31 cellular contexts compared by ENCODE assay signal in the genomic region with DNA sequence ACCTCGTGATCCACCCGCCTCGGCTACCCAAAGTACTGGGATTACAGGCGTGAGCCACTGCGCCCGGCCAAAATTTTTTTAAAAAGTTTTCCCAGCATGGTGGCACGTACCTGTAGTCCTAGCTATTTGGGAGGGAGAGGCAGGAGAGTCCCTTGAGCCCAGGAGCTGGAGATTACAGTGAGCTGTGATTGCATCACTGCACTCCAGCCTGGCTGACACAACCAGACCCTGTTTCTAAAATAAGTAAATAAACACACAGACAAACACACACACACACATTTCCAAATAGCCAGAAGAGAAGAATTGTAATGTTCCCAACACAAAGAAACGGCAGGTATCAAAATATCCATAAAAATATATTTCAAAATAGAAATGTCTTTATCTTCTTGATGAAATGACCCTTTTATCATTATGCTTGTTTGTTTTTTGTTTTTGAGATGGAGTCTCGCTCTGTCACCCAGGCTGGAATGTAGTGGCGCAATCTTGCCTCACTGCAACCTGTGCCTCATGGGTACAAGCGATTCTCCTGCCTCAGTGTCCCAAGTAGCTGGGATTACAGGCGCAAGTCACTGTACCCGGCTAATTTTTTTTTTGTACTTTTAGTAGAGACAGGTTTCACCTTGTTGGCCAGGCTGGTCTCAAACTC. TPM values are rescaled to one million over a fixed set of nuclear protein-coding genes. Genes with fewer than 3 reads are reported as not detected.
DNase-seq lines count a peak whose midpoint lies in the region; ATAC-seq, FAIRE-seq and TF ChIP-seq lines count a peak whose summit lies in the region.
"Had no signal": no experiment of that assay in that cellular context is flagged by ENCODE, and none has a peak within 500 bp of the region (broad histone marks: within the 10 kb centered on the region; RNA-seq: fewer than 3 reads in every experiment).

No MANE protein-coding gene starts in this region.

- no peak overlapping the region for H3K14ac ChIP-seq in H1 (ENCODE audit: insufficient read length)

- H4K20me1 ChIP-seq in PC-9 (ENCODE audit: insufficient read depth), result no peaks in the 10 kb centered on the region
- H4K20me1 ChIP-seq in H1 (replicated peaks in 1 of 2; ENCODE audit: control insufficient read depth in 1 of 2, insufficient read depth in 2 of 2, low read length in 2 of 2), result no peaks in the 10 kb centered on the region
- no peaks in the 10 kb centered on the region for H4K20me1 ChIP-seq in GM23248 (ENCODE audit: insufficient read depth)

- no peak overlapping the region for H3K23ac ChIP-seq in H1 (ENCODE audit: insufficient read length)

- no peak overlapping the region for H3K4ac ChIP-seq in H1 (replicated peaks; ENCODE audit: insufficient read length, low read depth, low read length)

- H3K9ac ChIP-seq in H1 (replicated peaks in 1 of 4; ENCODE audit: extremely low read depth in 1 of 4, low read depth in 3 of 4, low read length in 3 of 4) (no peak overlapping the region), liver (ENCODE audit: low read depth in 1 of 2, low read length in 2 of 2) (no peak overlapping the region), GM23248 (no peak overlapping the region)

- CTCF ChIA-PET in PC-9 (lab: Charles Lee) (no interaction called here), H1 (lab: Charles Lee; ENCODE audit: partially characterized antibody) (interaction anchor here (0.6 to 58.4 kb wide), 5 partner anchors 9 to 46 kb away, joined by 3 to 1769 read pairs (median 4); no protein-coding TSS in a partner anchor)

- no peak for TF ChIP-seq RAD21 in H1 (IDR thresholded peaks at IDR 0.05 in 1 of 2, conservative IDR thresholded peaks at IDR 0.05 in 1 of 2; ENCODE audit: low read depth in 2 of 2, low read length in 2 of 2)
- TF ChIP-seq RAD21 in liver (IDR thresholded peaks at IDR 0.05), result peak in 1 of 2 donors; percentile 29

- H3K56ac ChIP-seq in H1 (replicated peaks; ENCODE audit: insufficient read length, low read depth, low read length), result no peak overlapping the region

- no peak for TF ChIP-seq EP300 in H1 (IDR thresholded peaks at IDR 0.05; ENCODE audit: borderline replicate concordance in 1 of 2, low read depth in 2 of 2, low read length in 2 of 2)

- H4K91ac ChIP-seq in H1 (replicated peaks; ENCODE audit: insufficient read length, low read length), result no peak overlapping the region

- DNase-seq in PC-9 (peak in 1 of 2 experiments; percentile 35), H1 (ENCODE audit: low read depth in 1 of 2, low spot score in 2 of 2) (no peak), left colon (no peak), GM23248 (no peak)
- DNase-seq: ACHN; BE2C; Calu3; DND-41; KBM-7; MG63; NCI-H1105 treated with DMSO at 0.1 percent for 48 hours; NCI-H146; NCI-H1930; NCI-H446; NCI-H524 treated with DMSO at 0.1 percent for 48 hours; NCI-H82; NK-92 treated with Interleukin-12 subunit alpha and Interleukin-12 subunit beta, amount 100 ng/mL, for 24 hours; PC-3; SJCRH30 had no signal

- ATAC-seq in GM21528 (IDR thresholded peaks at IDR 0.05; ENCODE audit: low FRiP score, unreplicated experiment) (no peak), GM18498 (IDR thresholded peaks at IDR 0.05; ENCODE audit: unreplicated experiment) (no peak), left colon (no peak)
- ATAC-seq: HCT116, PC-3, Right ventricle myocardium inferior, SK-N-SH treated with all-trans-retinoic acid at 6 μM for 48 hours had no signal

- no peak overlapping the region for H4K5ac ChIP-seq in H1 (ENCODE audit: insufficient read length, low read depth, low read length)

- intact Hi-C loops in PC-9 (cut with micrococcal nuclease; ENCODE audit: unreplicated experiment), result no loop called here
- intact Hi-C loops in left colon (cut with DNase I, micrococcal nuclease), result no loop called here

- H3K27me3 ChIP-seq in PC-9 (ENCODE audit: insufficient read depth, low read depth) (no peaks in the 10 kb centered on the region), H1 (replicated peaks in 1 of 4; ENCODE audit: control insufficient read depth in 3 of 4, extremely low read depth in 1 of 4, insufficient read depth in 3 of 4, low read length in 3 of 4) (peaks cover 0 to 12% (median 11%) of the 10 kb centered on the region in 4 experiments; a peak in 6 of 7 replicates), liver (ENCODE audit: control insufficient read depth in 4 of 4, insufficient read depth in 4 of 4, low read length in 3 of 4) (peaks cover 0 to 3% (median 0%) of the 10 kb centered on the region in 4 donors), GM23248 (replicated peaks; ENCODE audit: insufficient read depth) (peaks cover 15% of the 10 kb centered on the region)
- H3K27me3 ChIP-seq: SJCRH30 had no signal

- H2BK20ac ChIP-seq in H1 (ENCODE audit: low read length), result no peak overlapping the region

- 91% methylated on average over 13 of the region's 13 CpGs; no CpG with 5 or more reads in 1 of the 2 experiments for WGBS in H1 (ENCODE audit: extremely low coverage in 1 of 2, insufficient coverage in 1 of 2, insufficient read length in 1 of 2, insufficient replicate concordance in 2 of 2, low coverage in 1 of 2, low lambda C conversion rate in 2 of 2, missing lambda C conversion rate in 1 of 2), 2 experiments
- WGBS in liver, result 67% methylated on average over 13 of the region's 13 CpGs
- 69 to 73% methylated on average over 13 of the region's 13 CpGs for WGBS in GM23248 (ENCODE audit: low coverage in 1 of 2, low lambda C conversion rate in 2 of 2, missing lambda C conversion rate in 2 of 2), 2 experiments

- POLR2A ChIA-PET in PC-9 (lab: Charles Lee; ENCODE audit: unreplicated experiment) (no interaction called here), H1 (lab: Charles Lee; ENCODE audit: partially characterized antibody) (interaction anchor here (1.2 kb wide), 1 partner anchor 16 kb away, joined by 3 read pairs; no protein-coding TSS in a partner anchor)

- H2BK120ac ChIP-seq in H1 (replicated peaks; ENCODE audit: low read depth, low read length), result no peak overlapping the region

- no TSS peak for BruUV-seq in PC-9 (replicated peaks; lab: Mats Ljungman, UMichigan)

- H3K36me3 ChIP-seq in PC-9 (ENCODE audit: low read depth) (no peaks in the 10 kb centered on the region), H1 (ENCODE audit: control insufficient read depth in 2 of 4, insufficient read depth in 4 of 4, low read length in 3 of 4) (no peaks in the 10 kb centered on the region), liver (ENCODE audit: control insufficient read depth in 4 of 4, insufficient read depth in 3 of 4, low read depth in 1 of 4, low read length in 3 of 4) (no peaks in the 10 kb centered on the region), GM23248 (ENCODE audit: low read depth) (no peaks in the 10 kb centered on the region)
- H3K36me3 ChIP-seq: BE2C, MG63, SJCRH30 had no signal

- H3K27ac ChIP-seq in PC-9, result no peak overlapping the region
- no peak overlapping the region for H3K27ac ChIP-seq in H1 (ENCODE audit: low read depth, low read length)
- H3K27ac ChIP-seq in liver (ENCODE audit: low read depth in 1 of 2, low read length in 2 of 2), result no peak overlapping the region
- H3K27ac ChIP-seq in GM23248, result no peak overlapping the region
- H3K27ac ChIP-seq: SJCRH30 had no signal

- H3F3A ChIP-seq in PC-9 (ENCODE audit: insufficient read depth, low read depth) (peaks cover 19% of the 10 kb centered on the region), GM23248 (ENCODE audit: insufficient read depth) (no peaks in the 10 kb centered on the region)

- no peak overlapping the region for H2BK12ac ChIP-seq in H1 (ENCODE audit: low read depth, low read length)

- H3K9me3 ChIP-seq in PC-9 (ENCODE audit: insufficient read depth, low read depth) (no peaks in the 10 kb centered on the region), H1 (ENCODE audit: insufficient read depth in 2 of 2, low read depth in 1 of 2, low read length in 1 of 2) (no peaks in the 10 kb centered on the region), liver (ENCODE audit: control insufficient read depth in 4 of 4, low read length in 3 of 4) (no peaks in the 10 kb centered on the region), GM23248 (ENCODE audit: low read depth) (no peaks in the 10 kb centered on the region)
- H3K9me3 ChIP-seq: BE2C, MG63, SJCRH30 had no signal

- no peaks in the 10 kb centered on the region for H3K9me2 ChIP-seq in PC-9 (ENCODE audit: insufficient read depth)
- no peaks in the 10 kb centered on the region for H3K9me2 ChIP-seq in GM23248 (ENCODE audit: insufficient read depth)

- H3K79me2 ChIP-seq in PC-9 (ENCODE audit: low read depth) (no peaks in the 10 kb centered on the region), H1 (ENCODE audit: control insufficient read depth in 1 of 2, insufficient read depth in 2 of 2, low read length in 2 of 2) (no peaks in the 10 kb centered on the region), GM23248 (ENCODE audit: insufficient read depth) (no peaks in the 10 kb centered on the region)

- H3K4me3 ChIP-seq in PC-9 (no peak overlapping the region), H1 (ENCODE audit: extremely low read depth in 1 of 4, insufficient read depth in 2 of 4, low read depth in 3 of 4, low read length in 4 of 4) (no peak overlapping the region), liver (ENCODE audit: low read depth in 1 of 3, low read length in 3 of 3) (no peak overlapping the region), GM23248 (no peak overlapping the region)
- H3K4me3 ChIP-seq: MG63, SJCRH30 had no signal

- no peak overlapping the region for H2AK5ac ChIP-seq in H1 (ENCODE audit: low read depth, low read length)

- H3K23me2 ChIP-seq in H1 (ENCODE audit: low read depth, low read length), result no peaks in the 10 kb centered on the region

- TF ChIP-seq CTCF in PC-9 (conservative IDR thresholded peaks at IDR 0.05) (no peak), H1 (IDR thresholded peaks at IDR 0.05; ENCODE audit: control extremely low read depth in 1 of 3, insufficient read depth in 1 of 3, low read depth in 1 of 3, low read length in 3 of 3) (no peak), liver (IDR thresholded peaks at IDR 0.05; ENCODE audit: low read depth, low read length, missing input control) (no peak)

- no peak for FAIRE-seq in H1 (lab: Jason Lieb, UNC)
- FAIRE-seq: GM18507 had no signal

- TF ChIP-seq POLR2A in H1 (IDR thresholded peaks at IDR 0.05; ENCODE audit: control extremely low read depth in 1 of 2, low read depth in 2 of 2, low read length in 2 of 2), result no peak

- no peak overlapping the region for H3K18ac ChIP-seq in H1 (ENCODE audit: extremely low read depth, low read length)

- no peak overlapping the region for H2BK5ac ChIP-seq in H1 (ENCODE audit: low read depth, low read length)

- H3K79me1 ChIP-seq in H1 (ENCODE audit: low read depth, low read length), result no peaks in the 10 kb centered on the region

- in situ Hi-C loops in GM23248 (cut with MboI), result no loop called here

- H2AFZ ChIP-seq in PC-9 (no peak overlapping the region), H1 (ENCODE audit: low read length) (no peak overlapping the region), GM23248 (no peak overlapping the region)

- H3K4me2 ChIP-seq in PC-9, result peak overlapping the region; percentile 13; the same call in 1 of the 2 replicates
- H3K4me2 ChIP-seq in H1 (ENCODE audit: insufficient read depth in 1 of 2, low read depth in 2 of 2, low read length in 2 of 2), result no peak overlapping the region
- no peak overlapping the region for H3K4me2 ChIP-seq in GM23248 (ENCODE audit: unreplicated experiment)

- H3K4me1 ChIP-seq in PC-9 (replicated peaks; ENCODE audit: insufficient read depth) (peaks cover 28% of the 10 kb centered on the region), H1 (replicated peaks in 1 of 4; ENCODE audit: control insufficient read depth in 3 of 4, insufficient read depth in 4 of 4, low read length in 3 of 4) (peaks cover 2 to 6% (median 3%) of the 10 kb centered on the region in 4 experiments; a peak in 5 of 7 replicates), liver (ENCODE audit: control insufficient read depth in 4 of 4, insufficient read depth in 4 of 4, low read length in 3 of 4) (peaks cover 2 to 11% (median 9%) of the 10 kb centered on the region in 4 donors), GM23248 (ENCODE audit: insufficient read depth) (0 out of 2 replicates have a peak, but pooled peaks cover 5% of the 10 kb centered on the region)
- H3K4me1 ChIP-seq: BE2C had no signal

- no peak overlapping the region for H2BK15ac ChIP-seq in H1 (ENCODE audit: low read length)

- H4K8ac ChIP-seq in H1 (ENCODE audit: extremely low read depth, insufficient read depth, low read length), result no peak overlapping the region

RNA-seq across cellular contexts. Expression of a gene that starts 9.3 kb away (rescaled TPM):
- 2.1 and 4.2 TPM in 2 replicates for total RNA-seq in PC-9 (2021)
- total RNA-seq in H1 (2021; fragmentation: NEBNext Ultra II Directional; extraction: Animal tissue kit (Norgen Biotek cat#: 25700)), result 0.15 and 0.36 TPM in 2 replicates
- 0.53 and 0.86 TPM in 2 replicates for polyA plus RNA-seq in H1 (2011; rRNA removed)
- 0.78 TPM for polyA plus RNA-seq in H1 (2011; cell fraction: cytosol; rRNA removed)
- 1.2 TPM for polyA plus RNA-seq in H1 (2011; cell fraction: nucleus; rRNA removed)
- polyA plus RNA-seq in H1 (2012, experiment 1 of 2), result 0.29 to 0.70 TPM (median 0.55 TPM) in 4 replicates
- 0.18 TPM for polyA plus RNA-seq in H1 (2012, experiment 2 of 2)
- 0.93 TPM for polyA plus RNA-seq in H1 (2013, experiment 1 of 2)
- polyA plus RNA-seq in H1 (2013, experiment 2 of 2), result 1.2 TPM
- polyA minus RNA-seq in H1 (2011; rRNA and poly(A)+ RNA removed), result 0.41 and 1.3 TPM in 2 replicates
- polyA minus RNA-seq in H1 (2011; cell fraction: cytosol; rRNA and poly(A)+ RNA removed), result not detected
- polyA minus RNA-seq in H1 (2011; cell fraction: nucleus; rRNA and poly(A)+ RNA removed), result 0.70 TPM
- total RNA-seq in liver, result not detected
- polyA plus RNA-seq in liver, result under 1 TPM in 1 of 2 donors, not detected in 1; 0.10 TPM
- total RNA-seq in left colon, result 10 to 100 TPM; 29.4 to 34.0 TPM
- total RNA-seq in GM23248 (2014; rRNA removed; shearing (Covaris generic)), result not detected in 2 replicates
- polyA plus RNA-seq in GM23248 (2016; fragmentation: Nextera tagmentation; extraction: Ambion mirVana), result not detected in 2 replicates
- total RNA-seq: Calu3, H4, HT-29, LHCN-M2, Right ventricle myocardium inferior, SJCRH30 had no signal
- polyA plus RNA-seq: CD14-positive monocyte had no signal

RNA-seq across cellular contexts. Expression of a gene that starts 14.2 kb away (rescaled TPM):
- total RNA-seq in PC-9 (2021) (18.6 and 32.3 TPM in 2 replicates), liver (10 to 100 TPM; 61.5 to 66.1 TPM), left colon (100 to 1,000 TPM; 100 to 152 TPM)
- total RNA-seq in H1 (2021; fragmentation: NEBNext Ultra II Directional; extraction: Animal tissue kit (Norgen Biotek cat#: 25700)), result 14.8 and 16.3 TPM in 2 replicates
- polyA plus RNA-seq in H1 (2011; rRNA removed) (5.2 and 13.4 TPM in 2 replicates), liver (100 to 1,000 TPM in 1 of 2 donors, 10 to 100 TPM in 1; 70.3 to 103 TPM), GM23248 (2016; fragmentation: Nextera tagmentation; extraction: Ambion mirVana) (not detected in 2 replicates)
- polyA plus RNA-seq in H1 (2011; cell fraction: cytosol; rRNA removed), result 9.6 TPM
- polyA plus RNA-seq in H1 (2011; cell fraction: nucleus; rRNA removed), result 22.5 TPM
- 6.8 to 15.9 TPM (median 13.7 TPM) in 4 replicates for polyA plus RNA-seq in H1 (2012, experiment 1 of 2)
- 10.4 TPM for polyA plus RNA-seq in H1 (2012, experiment 2 of 2)
- polyA plus RNA-seq in H1 (2013, experiment 1 of 2), result 14.0 TPM
- polyA plus RNA-seq in H1 (2013, experiment 2 of 2), result 14.1 TPM
- polyA minus RNA-seq in H1 (2011; rRNA and poly(A)+ RNA removed), result 2.7 and 2.8 TPM in 2 replicates
- 11.9 TPM for polyA minus RNA-seq in H1 (2011; cell fraction: cytosol; rRNA and poly(A)+ RNA removed)
- 8.3 TPM for polyA minus RNA-seq in H1 (2011; cell fraction: nucleus; rRNA and poly(A)+ RNA removed)
- total RNA-seq in GM23248 (2014; rRNA removed; shearing (Covaris generic)), result not detected in 2 replicates
- total RNA-seq: H4, LHCN-M2, RPMI7951 had no signal
- polyA plus RNA-seq: CD14-positive monocyte had no signal

RNA-seq across cellular contexts. Expression of a gene that starts 16.8 kb away (rescaled TPM):
- 62.2 and 70.2 TPM in 2 replicates for total RNA-seq in PC-9 (2021)
- 150 and 151 TPM in 2 replicates for total RNA-seq in H1 (2021; fragmentation: NEBNext Ultra II Directional; extraction: Animal tissue kit (Norgen Biotek cat#: 25700))
- polyA plus RNA-seq in H1 (2011; rRNA removed), result 214 and 263 TPM in 2 replicates
- polyA plus RNA-seq in H1 (2011; cell fraction: cytosol; rRNA removed), result 194 TPM
- 168 TPM for polyA plus RNA-seq in H1 (2011; cell fraction: nucleus; rRNA removed)
- polyA plus RNA-seq in H1 (2012, experiment 1 of 2), result 126 to 192 TPM (median 179 TPM) in 4 replicates
- 213 TPM for polyA plus RNA-seq in H1 (2012, experiment 2 of 2)
- 128 TPM for polyA plus RNA-seq in H1 (2013, experiment 1 of 2)
- polyA plus RNA-seq in H1 (2013, experiment 2 of 2), result 131 TPM
- polyA minus RNA-seq in H1 (2011; rRNA and poly(A)+ RNA removed), result 103 and 119 TPM in 2 replicates
- 58.6 TPM for polyA minus RNA-seq in H1 (2011; cell fraction: cytosol; rRNA and poly(A)+ RNA removed)
- polyA minus RNA-seq in H1 (2011; cell fraction: nucleus; rRNA and poly(A)+ RNA removed), result 43.6 TPM
- total RNA-seq in liver, result 10 to 100 TPM in 1 of 2 donors, 1 to 10 TPM in 1; 8.7 to 11.0 TPM
- polyA plus RNA-seq in liver, result 10 to 100 TPM in 1 of 2 donors, 1 to 10 TPM in 1; 9.7 to 14.4 TPM
- 10 to 100 TPM; 50.4 to 58.0 TPM for total RNA-seq in left colon
- total RNA-seq in GM23248 (2014; rRNA removed; shearing (Covaris generic)), result 20.0 and 25.7 TPM in 2 replicates
- polyA plus RNA-seq in GM23248 (2016; fragmentation: Nextera tagmentation; extraction: Ambion mirVana), result 74.7 and 79.2 TPM in 2 replicates

RNA-seq across cellular contexts. Expression of a gene that starts 55.6 kb away (rescaled TPM):
- 12.3 and 21.1 TPM in 2 replicates for total RNA-seq in PC-9 (2021)
- 9.3 and 10.7 TPM in 2 replicates for total RNA-seq in H1 (2021; fragmentation: NEBNext Ultra II Directional; extraction: Animal tissue kit (Norgen Biotek cat#: 25700))
- polyA plus RNA-seq in H1 (2011; rRNA removed), result 19.5 and 26.1 TPM in 2 replicates
- 20.6 TPM for polyA plus RNA-seq in H1 (2011; cell fraction: cytosol; rRNA removed)
- 116 TPM for polyA plus RNA-seq in H1 (2011; cell fraction: nucleus; rRNA removed)
- polyA plus RNA-seq in H1 (2012, experiment 1 of 2), result 7.8 to 20.0 TPM (median 18.8 TPM) in 4 replicates
- 8.1 TPM for polyA plus RNA-seq in H1 (2012, experiment 2 of 2)
- 11.1 TPM for polyA plus RNA-seq in H1 (2013, experiment 1 of 2)
- 9.8 TPM for polyA plus RNA-seq in H1 (2013, experiment 2 of 2)
- 3.1 and 3.9 TPM in 2 replicates for polyA minus RNA-seq in H1 (2011; rRNA and poly(A)+ RNA removed)
- polyA minus RNA-seq in H1 (2011; cell fraction: cytosol; rRNA and poly(A)+ RNA removed), result 4.1 TPM
- 9.6 TPM for polyA minus RNA-seq in H1 (2011; cell fraction: nucleus; rRNA and poly(A)+ RNA removed)
- total RNA-seq in liver, result 1 to 10 TPM; 2.2 to 2.6 TPM
- polyA plus RNA-seq in liver, result 1 to 10 TPM in 1 of 2 donors, under 1 TPM in 1; 0.78 to 1.9 TPM
- total RNA-seq in left colon, result 10 to 100 TPM; 21.7 to 71.9 TPM
- total RNA-seq in GM23248 (2014; rRNA removed; shearing (Covaris generic)), result 5.6 and 12.1 TPM in 2 replicates
- polyA plus RNA-seq in GM23248 (2016; fragmentation: Nextera tagmentation; extraction: Ambion mirVana), result 2.5 and 3.1 TPM in 2 replicates

Comparison
In these comparisons a context has a peak if more than half of its experiments do, and no peak if none do; other contexts are left out.
1. RNA of a gene that starts 14.2 kb away (total RNA-seq): 100 to 152 TPM in left colon, 61.5 to 66.1 TPM in liver, 18.6 to 32.3 TPM in PC-9 and 14.8 to 16.3 TPM in H1; not detected in GM23248; every median in the first group is over 10 times any median in the second.